ENCODE assay signal across 19 cellular contexts in the genomic region with DNA sequence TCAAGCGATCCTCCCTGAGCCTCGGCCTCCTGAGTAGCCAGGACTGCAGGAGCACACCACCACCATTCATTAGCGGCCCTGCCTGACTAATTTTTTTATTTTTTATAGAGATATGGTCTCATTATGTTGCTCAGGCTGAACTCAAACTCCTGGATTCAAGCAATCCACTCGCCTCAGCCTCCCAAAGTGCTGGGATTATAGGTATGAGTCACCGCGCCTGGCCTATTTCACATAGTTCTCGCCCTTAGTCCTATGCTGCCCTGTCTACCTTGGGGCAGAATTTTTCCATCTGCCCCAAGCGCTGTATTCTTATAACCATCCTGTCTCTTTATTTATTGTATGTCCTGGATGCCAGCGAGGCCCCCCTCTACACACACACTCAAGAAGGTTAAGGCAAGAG. TPM values are rescaled to one million over a fixed set of nuclear protein-coding genes. Genes with fewer than 3 reads are reported as not detected.
"Had no signal": no experiment of that assay in that cellular context is flagged by ENCODE, and none has a peak within 500 bp of the region (broad histone marks: within the 10 kb centered on the region; RNA-seq: fewer than 3 reads in every experiment).

No MANE protein-coding gene starts in this region.

- H3K27ac Mint-ChIP-seq: activated B cell treated with CpG ODN at 0.5 μM for 24 hours; activated CD4-positive, alpha-beta T cell treated with anti-CD3 and anti-CD28 coated beads, Interleukin-2, amount 10 ng/mL, durations not matched to agents 7 days and 5 days; activated naive CD4-positive, alpha-beta T cell treated with anti-CD3 and anti-CD28 coated beads, Interleukin-2, amount 10 ng/mL, durations not matched to agents 7 days and 5 days; nephron progenitor cell; progenitor cell of endocrine pancreas had no signal

- ATAC-seq: left ventricle myocardium superior, right cardiac atrium had no signal

- H3K4me3 Mint-ChIP-seq: activated B cell treated with CpG ODN at 0.5 μM for 24 hours; activated CD4-positive, alpha-beta T cell treated with anti-CD3 and anti-CD28 coated beads, Interleukin-2, amount 10 ng/mL, durations not matched to agents 7 days and 5 days; activated naive CD4-positive, alpha-beta T cell treated with anti-CD3 and anti-CD28 coated beads, Interleukin-2, amount 10 ng/mL, durations not matched to agents 7 days and 5 days; nephron progenitor cell had no signal

- H3K9me3 ChIP-seq: adrenal gland, thoracic aorta had no signal

- H3K9me3 Mint-ChIP-seq: activated B cell treated with CpG ODN at 0.5 μM for 24 hours; activated CD4-positive, alpha-beta T cell treated with anti-CD3 and anti-CD28 coated beads, Interleukin-2, amount 10 ng/mL, durations not matched to agents 7 days and 5 days; activated naive CD4-positive, alpha-beta T cell treated with anti-CD3 and anti-CD28 coated beads, Interleukin-2, amount 10 ng/mL, durations not matched to agents 7 days and 5 days; nephron progenitor cell had no signal

- DNase-seq: activated B cell treated with CpG ODN at 0.5 μM for 24 hours; activated CD4-positive, alpha-beta T cell treated with anti-CD3 and anti-CD28 coated beads, Interleukin-2, amount 10 ng/mL, durations not matched to agents 7 days and 5 days; activated naive CD4-positive, alpha-beta T cell treated with anti-CD3 and anti-CD28 coated beads, Interleukin-2, amount 10 ng/mL, durations not matched to agents 7 days and 5 days; erythroblast; hippocampal formation; left ventricle myocardium superior; mesendoderm; nephron progenitor cell; occipital lobe; right cardiac atrium; small intestine; T-helper 2 cell had no signal

- H3K27ac ChIP-seq: adrenal gland, cardiac muscle cell, thoracic aorta had no signal

- H3K27me3 Mint-ChIP-seq: activated B cell treated with CpG ODN at 0.5 μM for 24 hours; activated CD4-positive, alpha-beta T cell treated with anti-CD3 and anti-CD28 coated beads, Interleukin-2, amount 10 ng/mL, durations not matched to agents 7 days and 5 days had no signal

- H3K4me1 ChIP-seq: adrenal gland had no signal

- H3K36me3 ChIP-seq: adrenal gland, cardiac muscle cell, thoracic aorta had no signal

- H3K4me3 ChIP-seq: adrenal gland, cardiac muscle cell, thoracic aorta had no signal

- H3K27me3 ChIP-seq: adrenal gland, cardiac muscle cell had no signal

RNA-seq across cellular contexts. Expression of gene BCL2L14, which starts 50.9 kb away (rescaled TPM):
- total RNA-seq: activated B cell treated with CpG ODN at 0.5 μM for 24 hours, adrenal gland, cardiac muscle cell, dermis microvascular lymphatic vessel endothelial cell, glomerular endothelial cell, kidney epithelial cell, left ventricle myocardium superior, occipital lobe, right cardiac atrium had no signal
- polyA plus RNA-seq: adrenal gland, cardiac muscle cell, right cardiac atrium had no signal
